In the genomic region with DNA sequence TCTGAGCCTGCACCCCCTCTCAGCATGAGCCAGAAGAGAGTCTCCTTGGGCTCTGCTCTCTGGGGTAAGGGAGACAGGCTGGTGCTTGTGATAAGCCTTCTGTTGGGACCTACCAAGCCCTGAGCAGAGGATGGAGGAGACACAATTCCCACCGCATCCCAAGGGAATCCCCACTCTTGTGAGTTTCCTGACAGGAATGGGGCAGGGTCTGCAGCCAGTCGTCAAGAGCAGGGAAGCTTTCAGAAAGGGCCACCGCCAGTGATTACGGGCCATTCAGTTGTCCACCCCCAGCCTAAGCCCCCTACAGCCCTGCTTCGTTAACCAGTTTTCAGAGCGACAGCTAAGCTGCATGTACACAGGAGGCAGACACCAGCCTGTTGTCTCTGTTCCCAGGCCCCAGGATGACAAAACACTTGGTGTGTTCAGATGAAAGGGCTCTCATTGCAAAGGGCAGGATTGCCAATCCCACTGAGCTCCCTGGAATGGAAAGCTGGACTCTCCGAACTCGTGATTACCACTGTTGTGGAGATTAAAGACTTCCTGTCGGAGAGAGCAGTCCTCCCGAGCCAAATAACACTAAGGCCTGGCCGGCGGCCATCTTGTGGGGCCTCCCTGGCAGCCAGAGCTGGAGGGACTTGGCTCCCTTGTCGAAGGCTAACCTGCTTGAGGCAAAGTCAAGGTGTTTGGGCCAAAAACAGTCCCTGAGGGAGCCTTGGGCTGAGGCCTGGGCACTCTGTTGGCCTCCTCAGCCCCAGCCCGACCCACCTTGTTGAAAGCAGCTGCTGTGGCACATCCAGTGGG, we compare ENCODE assay signal across 12 cellular contexts. TPM values are rescaled to one million over a fixed set of nuclear protein-coding genes. Genes with fewer than 3 reads are reported as not detected.
DNase-seq lines count a peak whose midpoint lies in the region; TF ChIP-seq lines count a peak whose summit lies in the region.
"Had no signal": no experiment of that assay in that cellular context is flagged by ENCODE, and none has a peak within 500 bp of the region (broad histone marks: within the 10 kb centered on the region; RNA-seq: fewer than 3 reads in every experiment).

No MANE protein-coding gene starts in this region.

- H3K4me3 ChIP-seq in spleen (no peak overlapping the region), endodermal cell (ENCODE audit: low read length) (no peak overlapping the region)
- H3K4me3 ChIP-seq: lower lobe of right lung had no signal

- no peak overlapping the region for H3K4me3 Mint-ChIP-seq in endodermal cell
- H3K4me3 Mint-ChIP-seq: activated naive CD4-positive, alpha-beta T cell treated with anti-CD3 and anti-CD28 coated beads for 36 hours had no signal

- TF ChIP-seq POLR2A in spleen (IDR thresholded peaks at IDR 0.05), result no peak

- H3K27me3 ChIP-seq in spleen (replicated peaks in 1 of 7) (no peaks in the 10 kb centered on the region), endodermal cell (ENCODE audit: control insufficient read depth, insufficient read depth, low read length, poor library complexity, severe bottlenecking) (no peaks in the 10 kb centered on the region)

- WGBS in spleen, 5 donors, result 80 to 87% (median 83%) methylated on average over 12 to 14 of the region's 14 CpGs
- WGBS in endodermal cell (ENCODE audit: insufficient coverage in 1 of 2, insufficient read length in 1 of 2), 2 experiments, result 81 to 87% methylated on average over 9 to 14 of the region's 14 CpGs

- no peaks in the 10 kb centered on the region for H3K36me3 Mint-ChIP-seq in endodermal cell (ENCODE audit: low read depth)

- H3K27me3 Mint-ChIP-seq in endodermal cell (ENCODE audit: insufficient read depth), result peaks cover 6% of the 10 kb centered on the region

- H3K9me3 Mint-ChIP-seq in endodermal cell, result no peaks in the 10 kb centered on the region
- H3K9me3 Mint-ChIP-seq: activated naive CD4-positive, alpha-beta T cell treated with anti-CD3 and anti-CD28 coated beads for 36 hours had no signal

- TF ChIP-seq CTCF in spleen (IDR thresholded peaks at IDR 0.05 in 8 of 11, conservative IDR thresholded peaks at IDR 0.05 in 3 of 11) (no peak), GM10248 (IDR thresholded peaks at IDR 0.05; ENCODE audit: control extremely low read depth, extremely low read depth, low read depth, missing control alignments) (no peak), endodermal cell (conservative IDR thresholded peaks at IDR 0.05) (no peak)

- H3K36me3 ChIP-seq in spleen (no peaks in the 10 kb centered on the region), endodermal cell (ENCODE audit: control insufficient read depth, insufficient read depth, low read length) (no peaks in the 10 kb centered on the region)
- H3K36me3 ChIP-seq: lower lobe of right lung, WERI-Rb-1 had no signal

- peak; percentile 80 for DNase-seq in cerebellum (ENCODE audit: low spot score)
- peak; percentile 59 for DNase-seq in islet precursor cell
- DNase-seq in spleen, result no peak
- DNase-seq in midbrain (lab: John Stamatoyannopoulos, UW), result no peak
- DNase-seq in GM10248 (ENCODE audit: extremely low spot score), result no peak
- no peak for DNase-seq in H4 (ENCODE audit: low spot score)
- DNase-seq in endodermal cell, result no peak
- DNase-seq: activated naive CD4-positive, alpha-beta T cell treated with anti-CD3 and anti-CD28 coated beads for 36 hours; lower lobe of right lung; NCI-H2171 treated with DMSO at 0.1 percent for 48 hours; WERI-Rb-1 had no signal

- H3K27ac ChIP-seq in spleen, result peak overlapping the region in 7 of 8 donors; percentile 28 to 70 (median 55)
- H3K27ac ChIP-seq in endodermal cell (ENCODE audit: low read depth, low read length), result no peak overlapping the region
- H3K27ac ChIP-seq: lower lobe of right lung, WERI-Rb-1 had no signal

- no peak for TF ChIP-seq EP300 in Ishikawa (IDR thresholded peaks at IDR 0.05; ENCODE audit: borderline replicate concordance)

- H3K9me3 ChIP-seq in spleen, result no peaks in the 10 kb centered on the region
- H3K9me3 ChIP-seq in endodermal cell (ENCODE audit: control insufficient read depth, low read length), result no peaks in the 10 kb centered on the region
- H3K9me3 ChIP-seq: lower lobe of right lung had no signal

- POLR2A ChIA-PET in GM10248 (lab: Yijun Ruan, JAX), result no interaction called here

- H3K9ac ChIP-seq in endodermal cell (ENCODE audit: extremely low read depth, low read length, poor library complexity, severe bottlenecking), result no peak overlapping the region

- no peak overlapping the region for H3K27ac Mint-ChIP-seq in endodermal cell
- H3K27ac Mint-ChIP-seq: activated naive CD4-positive, alpha-beta T cell treated with anti-CD3 and anti-CD28 coated beads for 36 hours had no signal

- CTCF ChIA-PET in GM10248 (lab: Yijun Ruan, JAX), result interaction anchor here (0.8 to 1.8 kb wide), 6 partner anchors 9 to 146 kb away, joined by 3 to 4 read pairs (median 4); no protein-coding TSS in a partner anchor

- peaks cover 3% of the 10 kb centered on the region for H3K4me1 Mint-ChIP-seq in endodermal cell

- intact Hi-C loops in spleen (cut with DNase I; ENCODE audit: low total_unique reads), result no loop called here

- TF ChIP-seq RAD21 in Ishikawa (IDR thresholded peaks at IDR 0.05; ENCODE audit: low read depth), result no peak

- H3K4me1 ChIP-seq in spleen (peaks cover 0 to 38% (median 21%) of the 10 kb centered on the region in 6 donors), endodermal cell (ENCODE audit: control insufficient read depth, insufficient read depth, low read length) (no peaks in the 10 kb centered on the region)

TF ChIP-seq in Ishikawa, 13 proteins besides CTCF, POLR2A, EP300 and RAD21:
- TF ChIP-seq CREB1 (IDR thresholded peaks at IDR 0.05; ENCODE audit: low read depth), result no peak
- TF ChIP-seq NFIC (IDR thresholded peaks at IDR 0.05), result no peak
- TF ChIP-seq TAF1 (IDR thresholded peaks at IDR 0.05; ENCODE audit: low read depth), result no peak
- 0 out of 2 replicates have a peak, but pooled peaks have one; percentile 39 for TF ChIP-seq YY1 (IDR thresholded peaks at IDR 0.05; ENCODE audit: low read depth)
- TF ChIP-seq, protein P1, sequence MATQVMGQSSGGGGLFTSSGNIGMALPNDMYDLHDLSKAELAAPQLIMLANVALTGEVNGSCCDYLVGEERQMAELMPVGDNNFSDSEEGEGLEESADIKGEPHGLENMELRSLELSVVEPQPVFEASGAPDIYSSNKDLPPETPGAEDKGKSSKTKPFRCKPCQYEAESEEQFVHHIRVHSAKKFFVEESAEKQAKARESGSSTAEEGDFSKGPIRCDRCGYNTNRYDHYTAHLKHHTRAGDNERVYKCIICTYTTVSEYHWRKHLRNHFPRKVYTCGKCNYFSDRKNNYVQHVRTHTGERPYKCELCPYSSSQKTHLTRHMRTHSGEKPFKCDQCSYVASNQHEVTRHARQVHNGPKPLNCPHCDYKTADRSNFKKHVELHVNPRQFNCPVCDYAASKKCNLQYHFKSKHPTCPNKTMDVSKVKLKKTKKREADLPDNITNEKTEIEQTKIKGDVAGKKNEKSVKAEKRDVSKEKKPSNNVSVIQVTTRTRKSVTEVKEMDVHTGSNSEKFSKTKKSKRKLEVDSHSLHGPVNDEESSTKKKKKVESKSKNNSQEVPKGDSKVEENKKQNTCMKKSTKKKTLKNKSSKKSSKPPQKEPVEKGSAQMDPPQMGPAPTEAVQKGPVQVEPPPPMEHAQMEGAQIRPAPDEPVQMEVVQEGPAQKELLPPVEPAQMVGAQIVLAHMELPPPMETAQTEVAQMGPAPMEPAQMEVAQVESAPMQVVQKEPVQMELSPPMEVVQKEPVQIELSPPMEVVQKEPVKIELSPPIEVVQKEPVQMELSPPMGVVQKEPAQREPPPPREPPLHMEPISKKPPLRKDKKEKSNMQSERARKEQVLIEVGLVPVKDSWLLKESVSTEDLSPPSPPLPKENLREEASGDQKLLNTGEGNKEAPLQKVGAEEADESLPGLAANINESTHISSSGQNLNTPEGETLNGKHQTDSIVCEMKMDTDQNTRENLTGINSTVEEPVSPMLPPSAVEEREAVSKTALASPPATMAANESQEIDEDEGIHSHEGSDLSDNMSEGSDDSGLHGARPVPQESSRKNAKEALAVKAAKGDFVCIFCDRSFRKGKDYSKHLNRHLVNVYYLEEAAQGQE (IDR thresholded peaks at IDR 0.05; ENCODE audit: low read depth), result no peak
- TF ChIP-seq FOXM1 (IDR thresholded peaks at IDR 0.05; ENCODE audit: borderline replicate concordance, low read depth), result no peak

RNA-seq across cellular contexts. Expression of a gene that starts 37.5 kb away (rescaled TPM):
- total RNA-seq in cerebellum (18.0 TPM), spleen (10 to 100 TPM; 28.0 to 38.5 (median 32.8) TPM), endodermal cell (10 to 100 TPM in 1 of 2 donors, 1 to 10 TPM in 1; 9.0 to 14.0 TPM)
- 1 to 10 TPM; 3.0 to 5.8 (median 3.3) TPM for polyA plus RNA-seq in spleen
- 14.8 and 19.7 TPM in 2 replicates for total RNA-seq in H4 (2014; rRNA removed; shearing (Covaris generic))
- polyA plus RNA-seq in endodermal cell (2013, experiment 1 of 2), result 12.3 TPM
- polyA plus RNA-seq in endodermal cell (2013, experiment 2 of 2), result 11.4 TPM

RNA-seq across cellular contexts. Expression of a gene that starts 59.0 kb away (rescaled TPM):
- total RNA-seq in cerebellum, result 10.3 TPM
- total RNA-seq in spleen, result 1 to 10 TPM in 5 of 7 donors, under 1 TPM in 2; 0.38 to 5.5 (median 2.4) TPM
- 1 to 10 TPM in 2 of 3 donors, under 1 TPM in 1; 0.74 to 4.0 (median 1.6) TPM for polyA plus RNA-seq in spleen
- total RNA-seq in H4 (2014; rRNA removed; shearing (Covaris generic)), result 37.0 and 53.1 TPM in 2 replicates
- total RNA-seq in endodermal cell, result 100 to 1,000 TPM in 1 of 2 donors, 10 to 100 TPM in 1; 42.3 to 101 TPM
- 59.8 TPM for polyA plus RNA-seq in endodermal cell (2013, experiment 1 of 2)
- 62.4 TPM for polyA plus RNA-seq in endodermal cell (2013, experiment 2 of 2)

Comparison
In these comparisons a context has a peak if more than half of its experiments do, and no peak if none do; other contexts are left out.
1. DNase-seq: peak in cerebellum (single experiment) and islet precursor cell (single experiment); none in spleen (single experiment), midbrain (single experiment), GM10248 (single experiment), H4 (single experiment) and endodermal cell (single experiment).